37 cellular contexts compared by ENCODE assay signal in the genomic region with DNA sequence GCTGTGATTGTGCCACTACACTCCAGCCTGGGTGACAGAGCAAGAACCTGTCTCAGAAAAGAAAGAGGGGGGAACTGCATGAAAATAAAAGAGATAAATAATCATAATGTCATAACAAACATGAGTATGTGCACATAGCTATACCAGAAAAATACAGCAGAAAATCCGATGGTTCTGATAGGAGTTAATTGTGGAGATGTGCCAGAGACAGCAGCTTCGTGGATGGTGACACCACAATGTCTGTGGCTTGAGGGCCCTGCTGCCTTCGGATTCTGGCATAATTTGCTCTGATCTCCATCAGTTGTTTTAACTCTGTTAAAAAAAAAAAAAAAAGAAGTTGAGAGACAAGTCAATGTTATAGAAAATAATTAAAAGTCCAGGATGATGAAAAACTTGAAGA.
"Had no signal": no experiment of that assay in that cellular context is flagged by ENCODE, and none has a peak within 500 bp of the region (broad histone marks: within the 10 kb centered on the region; RNA-seq: fewer than 3 reads in every experiment).

No MANE protein-coding gene starts in this region.

- ATAC-seq: activated naive CD4-positive, alpha-beta T cell treated with anti-CD3 and anti-CD28 coated beads, Interleukin-2, amount 50 U/mL, for 72 hours; activated naive CD8-positive, alpha-beta T cell treated with anti-CD3 and anti-CD28 coated beads, Interleukin-2, amount 50 U/mL, for 24 hours; activated T-cell treated with anti-CD3 and anti-CD28 coated beads, Interleukin-2, amount 50 U/mL, for 4 hours; activated T-cell treated with anti-CD3 and anti-CD28 coated beads, Interleukin-2, amount 50 U/mL, for 72 hours; activated T-helper 17 cell treated with anti-CD3 and anti-CD28 coated beads, Interleukin-2, amount 50 U/mL, for 72 hours; body of pancreas had no signal

- H3K9me3 Mint-ChIP-seq: activated naive CD4-positive, alpha-beta T cell treated with anti-CD3 and anti-CD28 coated beads for 36 hours; activated naive CD4-positive, alpha-beta T cell treated with anti-CD3 and anti-CD28 coated beads, Interleukin-2, amount 10 ng/mL, durations not matched to agents 7 days and 5 days; activated naive CD4-positive, alpha-beta T cell treated with anti-CD3 and anti-CD28 coated beads, Interleukin-2, amount 50 U/mL, for 24 hours; activated naive CD8-positive, alpha-beta T cell treated with anti-CD3 and anti-CD28 coated beads for 36 hours; activated naive CD8-positive, alpha-beta T cell treated with anti-CD3 and anti-CD28 coated beads, Interleukin-2, amount 10 ng/mL, durations not matched to agents 7 days and 5 days; activated naive CD8-positive, alpha-beta T cell treated with anti-CD3 and anti-CD28 coated beads, Interleukin-2, amount 50 U/mL, for 24 hours; activated T-cell treated with anti-CD3 and anti-CD28 coated beads, Interleukin-2, amount 50 U/mL, for 24 hours; activated T-cell treated with anti-CD3 and anti-CD28 coated beads, Interleukin-2, amount 50 U/mL, for 4 hours; activated T-helper 1 cell treated with anti-CD3 and anti-CD28 coated beads, Interleukin-12 subunit alpha, Interleukin-12 subunit beta, Interleukin-2, Interleukin-4 antibody, amounts not matched to agents 30 ng/mL and 10 ng/mL and 1 ng/mL, durations not matched to agents 14 hours and 24 hours and 36 hours; activated T-helper 17 cell treated with anti-CD3 and anti-CD28 coated beads, Interleukin-2, amount 50 U/mL, for 72 hours; activated T-helper 2 cell treated with anti-CD3 and anti-CD28 coated beads, Interferon-gamma antibody, Interleukin-2, Interleukin-4, amounts not matched to agents 10 μg/mL and 5 μg/mL and 100 μg/mL, durations not matched to agents 14 hours and 24 hours and 36 hours; brain had no signal

- H3K36me3 ChIP-seq: adrenal gland, ascending aorta, brain microvascular endothelial cell, breast epithelium, cardiac muscle cell had no signal

- H3K36me3 Mint-ChIP-seq: activated naive CD4-positive, alpha-beta T cell treated with anti-CD3 and anti-CD28 coated beads, Interleukin-2, amount 10 ng/mL, durations not matched to agents 7 days and 5 days; activated naive CD4-positive, alpha-beta T cell treated with anti-CD3 and anti-CD28 coated beads, Interleukin-2, amount 50 U/mL, for 24 hours; activated naive CD4-positive, alpha-beta T cell treated with anti-CD3 and anti-CD28 coated beads, Interleukin-2, amount 50 U/mL, for 72 hours; activated naive CD8-positive, alpha-beta T cell; activated naive CD8-positive, alpha-beta T cell treated with anti-CD3 and anti-CD28 coated beads for 36 hours; activated naive CD8-positive, alpha-beta T cell treated with anti-CD3 and anti-CD28 coated beads, Interleukin-2, amount 10 ng/mL, durations not matched to agents 7 days and 5 days; brain had no signal

- H3K9me3 ChIP-seq: adrenal gland, ascending aorta, body of pancreas, breast epithelium had no signal

- H3K4me1 ChIP-seq: adrenal gland, ascending aorta, body of pancreas, breast epithelium had no signal

- H3K4me3 Mint-ChIP-seq: activated naive CD4-positive, alpha-beta T cell treated with anti-CD3 and anti-CD28 coated beads for 36 hours; activated naive CD4-positive, alpha-beta T cell treated with anti-CD3 and anti-CD28 coated beads, Interleukin-2, amount 10 ng/mL, durations not matched to agents 7 days and 5 days; activated naive CD4-positive, alpha-beta T cell treated with anti-CD3 and anti-CD28 coated beads, Interleukin-2, amount 50 U/mL, for 24 hours; activated naive CD8-positive, alpha-beta T cell; activated naive CD8-positive, alpha-beta T cell treated with anti-CD3 and anti-CD28 coated beads for 36 hours; activated naive CD8-positive, alpha-beta T cell treated with anti-CD3 and anti-CD28 coated beads, Interleukin-2, amount 10 ng/mL, durations not matched to agents 7 days and 5 days; activated naive CD8-positive, alpha-beta T cell treated with anti-CD3 and anti-CD28 coated beads, Interleukin-2, amount 50 U/mL, for 24 hours; activated T-cell treated with anti-CD3 and anti-CD28 coated beads, Interleukin-2, amount 50 U/mL, for 24 hours; activated T-cell treated with anti-CD3 and anti-CD28 coated beads, Interleukin-2, amount 50 U/mL, for 4 hours; activated T-cell treated with anti-CD3 and anti-CD28 coated beads, Interleukin-2, amount 50 U/mL, for 72 hours; activated T-helper 1 cell treated with anti-CD3 and anti-CD28 coated beads, Interleukin-12 subunit alpha, Interleukin-12 subunit beta, Interleukin-2, Interleukin-4 antibody, amounts not matched to agents 30 ng/mL and 10 ng/mL and 1 ng/mL, durations not matched to agents 14 hours and 24 hours and 36 hours; activated T-helper 17 cell treated with anti-CD3 and anti-CD28 coated beads, Interleukin-2, amount 50 U/mL, for 72 hours; brain; central memory CD8-positive, alpha-beta T cell had no signal

- H3K4me3 ChIP-seq: adrenal gland, ascending aorta, body of pancreas, breast epithelium, cardiac muscle cell had no signal

- H3K27me3 Mint-ChIP-seq: activated naive CD4-positive, alpha-beta T cell treated with anti-CD3 and anti-CD28 coated beads, Interleukin-2, amount 10 ng/mL, durations not matched to agents 7 days and 5 days; activated naive CD4-positive, alpha-beta T cell treated with anti-CD3 and anti-CD28 coated beads, Interleukin-2, amount 50 U/mL, for 24 hours; activated naive CD8-positive, alpha-beta T cell; activated naive CD8-positive, alpha-beta T cell treated with anti-CD3 and anti-CD28 coated beads, Interleukin-2, amount 50 U/mL, for 24 hours; activated T-cell treated with anti-CD3 and anti-CD28 coated beads, Interleukin-2, amount 50 U/mL, for 24 hours; activated T-helper 17 cell treated with anti-CD3 and anti-CD28 coated beads, Interleukin-2, amount 50 U/mL, for 72 hours; central memory CD8-positive, alpha-beta T cell had no signal

- H3K4me1 Mint-ChIP-seq: activated naive CD4-positive, alpha-beta T cell treated with anti-CD3 and anti-CD28 coated beads, Interleukin-2, amount 10 ng/mL, durations not matched to agents 7 days and 5 days; activated naive CD4-positive, alpha-beta T cell treated with anti-CD3 and anti-CD28 coated beads, Interleukin-2, amount 50 U/mL, for 24 hours; activated naive CD8-positive, alpha-beta T cell treated with anti-CD3 and anti-CD28 coated beads for 36 hours; activated naive CD8-positive, alpha-beta T cell treated with anti-CD3 and anti-CD28 coated beads, Interleukin-2, amount 10 ng/mL, durations not matched to agents 7 days and 5 days; activated naive CD8-positive, alpha-beta T cell treated with anti-CD3 and anti-CD28 coated beads, Interleukin-2, amount 50 U/mL, for 24 hours; activated T-helper 17 cell treated with anti-CD3 and anti-CD28 coated beads, Interleukin-2, amount 50 U/mL, for 72 hours; central memory CD8-positive, alpha-beta T cell had no signal

- DNase-seq: activated effector memory CD4-positive, alpha-beta T cell treated with anti-CD3 and anti-CD28 coated beads, Interleukin-2, amount 50 U/mL, for 16 hours; activated effector memory CD4-positive, alpha-beta T cell treated with Interleukin-2 at 50 U/mL for 16 hours; activated gamma-delta T cell; activated gamma-delta T cell treated with Interleukin-2 at 50 U/mL for 16 hours; activated naive CD4-positive, alpha-beta T cell; activated naive CD4-positive, alpha-beta T cell treated with anti-CD3 and anti-CD28 coated beads for 36 hours; activated naive CD4-positive, alpha-beta T cell treated with anti-CD3 and anti-CD28 coated beads, Interleukin-2, amount 10 ng/mL, durations not matched to agents 7 days and 5 days; activated naive CD4-positive, alpha-beta T cell treated with anti-CD3 and anti-CD28 coated beads, Interleukin-2, amount 50 U/mL, for 16 hours; activated naive CD4-positive, alpha-beta T cell treated with Interleukin-2 at 50 U/mL for 16 hours; activated naive CD8-positive, alpha-beta T cell treated with anti-CD3 and anti-CD28 coated beads for 36 hours; activated naive CD8-positive, alpha-beta T cell treated with anti-CD3 and anti-CD28 coated beads, Interleukin-2, amount 10 ng/mL, durations not matched to agents 7 days and 5 days; activated naive CD8-positive, alpha-beta T cell treated with anti-CD3 and anti-CD28 coated beads, Interleukin-2, amount 50 U/mL, for 24 hours; activated T-cell treated with anti-CD3 and anti-CD28 coated beads, Interleukin-2, amount 50 U/mL, for 24 hours; activated T-cell treated with anti-CD3 and anti-CD28 coated beads, Interleukin-2, amount 50 U/mL, for 4 hours; activated T-cell treated with anti-CD3 and anti-CD28 coated beads, Interleukin-2, amount 50 U/mL, for 48 hours; activated T-cell treated with anti-CD3 and anti-CD28 coated beads, Interleukin-2, amount 50 U/mL, for 72 hours; adrenal gland; amniotic stem cell; amygdala; anterior cingulate cortex; aorta; body of pancreas; brain microvascular endothelial cell; caudate nucleus; central memory CD4-positive, alpha-beta T cell; cerebellar nuclear complex had no signal

- H3K27ac ChIP-seq: adrenal gland, ascending aorta, body of pancreas, brain microvascular endothelial cell, breast epithelium, cardiac muscle cell had no signal

- H3K27ac Mint-ChIP-seq: activated naive CD4-positive, alpha-beta T cell treated with anti-CD3 and anti-CD28 coated beads for 36 hours; activated naive CD4-positive, alpha-beta T cell treated with anti-CD3 and anti-CD28 coated beads, Interleukin-2, amount 10 ng/mL, durations not matched to agents 7 days and 5 days; activated naive CD4-positive, alpha-beta T cell treated with anti-CD3 and anti-CD28 coated beads, Interleukin-2, amount 50 U/mL, for 24 hours; activated naive CD4-positive, alpha-beta T cell treated with anti-CD3 and anti-CD28 coated beads, Interleukin-2, amount 50 U/mL, for 72 hours; activated naive CD8-positive, alpha-beta T cell; activated naive CD8-positive, alpha-beta T cell treated with anti-CD3 and anti-CD28 coated beads for 36 hours; activated naive CD8-positive, alpha-beta T cell treated with anti-CD3 and anti-CD28 coated beads, Interleukin-2, amount 10 ng/mL, durations not matched to agents 7 days and 5 days; activated naive CD8-positive, alpha-beta T cell treated with anti-CD3 and anti-CD28 coated beads, Interleukin-2, amount 50 U/mL, for 24 hours; activated T-cell treated with anti-CD3 and anti-CD28 coated beads, Interleukin-2, amount 50 U/mL, for 24 hours; activated T-cell treated with anti-CD3 and anti-CD28 coated beads, Interleukin-2, amount 50 U/mL, for 72 hours; activated T-helper 1 cell treated with anti-CD3 and anti-CD28 coated beads, Interleukin-12 subunit alpha, Interleukin-12 subunit beta, Interleukin-2, Interleukin-4 antibody, amounts not matched to agents 30 ng/mL and 10 ng/mL and 1 ng/mL, durations not matched to agents 14 hours and 24 hours and 36 hours; activated T-helper 17 cell treated with anti-CD3 and anti-CD28 coated beads, Interleukin-2, amount 50 U/mL, for 72 hours; activated T-helper 2 cell treated with anti-CD3 and anti-CD28 coated beads, Interferon-gamma antibody, Interleukin-2, Interleukin-4, amounts not matched to agents 10 μg/mL and 5 μg/mL and 100 μg/mL, durations not matched to agents 14 hours and 24 hours and 36 hours had no signal

- H3K27me3 ChIP-seq: adrenal gland, ascending aorta, body of pancreas, brain microvascular endothelial cell, breast epithelium, cardiac muscle cell had no signal
